Comparison of ENCODE assay signal across 8 cellular contexts in the genomic region with DNA sequence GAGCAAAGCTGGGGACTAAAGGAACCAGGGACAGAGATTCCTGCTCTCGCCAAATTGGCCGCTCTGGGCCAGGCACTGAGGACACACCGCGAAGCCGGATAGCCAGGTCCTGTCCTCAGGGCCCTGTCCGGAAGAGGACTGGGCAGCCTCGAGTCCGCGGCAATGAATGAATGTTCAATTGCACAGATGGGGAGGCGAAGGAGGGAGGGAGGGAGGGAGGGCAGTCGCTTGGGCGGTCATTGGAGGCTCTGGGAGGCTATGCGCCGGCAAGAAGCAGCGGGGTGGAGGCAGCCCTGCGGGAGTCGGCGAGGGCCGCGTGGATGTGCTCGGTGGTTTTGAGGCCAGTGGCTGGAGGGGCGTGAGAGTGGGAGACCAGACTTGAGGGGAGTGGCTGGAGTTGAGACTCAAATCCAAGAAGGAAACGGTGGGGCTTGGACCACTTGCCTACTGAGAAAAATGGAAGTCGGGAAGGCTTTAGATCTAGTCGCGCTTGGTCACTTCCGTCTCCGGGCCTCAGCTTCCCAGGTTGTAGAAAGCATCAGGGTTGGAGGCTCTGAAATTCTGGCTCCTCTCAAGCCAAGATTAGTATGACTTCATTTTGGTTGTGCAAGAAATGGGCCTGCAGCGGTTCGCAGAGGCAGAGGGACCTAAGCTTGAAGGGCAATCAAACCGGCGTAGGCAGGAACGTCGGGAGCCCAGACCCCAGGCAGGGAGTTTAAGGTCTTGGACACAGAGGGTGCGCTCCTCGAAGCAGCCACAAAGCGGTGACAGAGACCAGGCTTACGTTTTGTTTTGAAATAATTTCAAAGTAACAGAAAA. TPM values are rescaled to one million over a fixed set of nuclear protein-coding genes. Genes with fewer than 3 reads are reported as not detected.
A peak's percentile ranks its signal among the peaks of the same experiment; 100 is the strongest.
DNase-seq lines count a peak whose midpoint lies in the region; ATAC-seq and TF ChIP-seq lines count a peak whose summit lies in the region.

No MANE protein-coding gene starts in this region.

- ATAC-seq in GM21447 (IDR thresholded peaks at IDR 0.05; ENCODE audit: unreplicated experiment): peak; percentile 38
- ATAC-seq in gastroesophageal sphincter: peak; percentile 64

- peak overlapping the region; percentile 47 for H2BK120ac ChIP-seq in neuronal stem cell (ENCODE audit: low read depth, low read length)

- H3K9me3 Mint-ChIP-seq in Caco-2 (ENCODE audit: unreplicated experiment): no peaks in the 10 kb centered on the region
- H3K9me3 Mint-ChIP-seq in activated naive CD4-positive, alpha-beta T cell treated with anti-CD3 and anti-CD28 coated beads, Interleukin-2, amount 50 U/mL, for 24 hours: no peaks in the 10 kb centered on the region

- POLR2A ChIA-PET in Caco-2 (lab: Charles Lee): no interaction called here

- peak overlapping the region; percentile 92 for H3K4me2 ChIP-seq in neuronal stem cell (ENCODE audit: insufficient read depth, low read length, poor library complexity, severe bottlenecking)

- H3K9me3 ChIP-seq in Caco-2 (no peaks in the 10 kb centered on the region), gastroesophageal sphincter (no peaks in the 10 kb centered on the region), neuronal stem cell (replicated peaks in 1 of 2; ENCODE audit: control insufficient read depth in 2 of 2, insufficient read depth in 1 of 2, low read depth in 1 of 2, low read length in 2 of 2) (no peaks in the 10 kb centered on the region), thyroid gland (no peaks in the 10 kb centered on the region)

- H2BK15ac ChIP-seq in neuronal stem cell (ENCODE audit: low read length): peak overlapping the region; percentile 100

- H3K4me3 Mint-ChIP-seq in Caco-2 (ENCODE audit: unreplicated experiment): peak overlapping the region; percentile 97
- peak overlapping the region; percentile 92 for H3K4me3 Mint-ChIP-seq in activated naive CD4-positive, alpha-beta T cell treated with anti-CD3 and anti-CD28 coated beads, Interleukin-2, amount 50 U/mL, for 24 hours

- H3K9ac ChIP-seq in neuronal stem cell (ENCODE audit: low read depth, low read length, poor library complexity): peak overlapping the region; percentile 93

- H2BK12ac ChIP-seq in neuronal stem cell (ENCODE audit: low read length): peak overlapping the region; percentile 90

- H4K8ac ChIP-seq in neuronal stem cell (ENCODE audit: low read depth, low read length): no peak overlapping the region

- H3K36me3 Mint-ChIP-seq in Caco-2 (ENCODE audit: insufficient read depth, unreplicated experiment): peaks cover 16% of the 10 kb centered on the region
- no peaks in the 10 kb centered on the region for H3K36me3 Mint-ChIP-seq in activated naive CD4-positive, alpha-beta T cell treated with anti-CD3 and anti-CD28 coated beads, Interleukin-2, amount 50 U/mL, for 24 hours

- peaks cover 15% of the 10 kb centered on the region for H3K4me1 ChIP-seq in Caco-2
- H3K4me1 ChIP-seq in gastroesophageal sphincter: peaks cover 0 to 66% (median 41%) of the 10 kb centered on the region in 3 donors
- H3K4me1 ChIP-seq in neuronal stem cell (ENCODE audit: control insufficient read depth in 2 of 2, insufficient read depth in 1 of 2, low read depth in 1 of 2, low read length in 2 of 2): peaks cover 13 to 14% of the 10 kb centered on the region in 2 donors
- peaks cover 36 to 57% of the 10 kb centered on the region in 2 donors for H3K4me1 ChIP-seq in thyroid gland

- peak overlapping the region; percentile 98 for H3K27ac Mint-ChIP-seq in Caco-2 (ENCODE audit: unreplicated experiment)
- H3K27ac Mint-ChIP-seq in activated naive CD4-positive, alpha-beta T cell treated with anti-CD3 and anti-CD28 coated beads, Interleukin-2, amount 50 U/mL, for 24 hours: peak overlapping the region; percentile 68

- peak overlapping the region; percentile 95 for H4K91ac ChIP-seq in neuronal stem cell (ENCODE audit: low read depth, low read length, poor library complexity)

- H3K18ac ChIP-seq in neuronal stem cell (ENCODE audit: low read length): peak overlapping the region; percentile 100

- H3K14ac ChIP-seq in neuronal stem cell (ENCODE audit: low read length): peak overlapping the region; percentile 98

- peak overlapping the region; percentile 85 for H3K4me3 ChIP-seq in Caco-2 (ENCODE audit: low read depth, low read length)
- peak overlapping the region; percentile 75 to 94 for H3K4me3 ChIP-seq in gastroesophageal sphincter
- H3K4me3 ChIP-seq in neuronal stem cell (ENCODE audit: low read length in 2 of 2): peak overlapping the region; percentile 48 to 78
- peak overlapping the region in 2 of 3 donors; percentile 11 to 60 for H3K4me3 ChIP-seq in thyroid gland (replicated peaks in 1 of 3)

- intact Hi-C loops in Caco-2 (cut with micrococcal nuclease; ENCODE audit: unreplicated experiment) (loop anchor here (1.0 to 5.0 kb wide), 7 partner anchors 23 to 307 kb away; a partner anchor contains a TSS), thyroid gland (cut with DNase I) (loop anchor here (2.0 to 10.0 kb wide), 2 partner anchors 133 to 197 kb away; no protein-coding TSS in a partner anchor)

- peak; percentile 74 to 95 for TF ChIP-seq CTCF in Caco-2 (IDR thresholded peaks at IDR 0.05; ENCODE audit: insufficient read depth in 1 of 2, low read depth in 1 of 2, low read length in 1 of 2, severe bottlenecking in 1 of 2, unreplicated experiment in 1 of 2)
- peak in 3 of 4 experiments; percentile 80 to 84 (median 81) for TF ChIP-seq CTCF in gastroesophageal sphincter (IDR thresholded peaks at IDR 0.05)
- peak; percentile 55 to 97 (median 86) for TF ChIP-seq CTCF in thyroid gland (IDR thresholded peaks at IDR 0.05)

- H3K36me3 ChIP-seq in Caco-2 (ENCODE audit: control insufficient read depth, insufficient read depth, low read length) (no peaks in the 10 kb centered on the region), gastroesophageal sphincter (no peaks in the 10 kb centered on the region), neuronal stem cell (replicated peaks in 1 of 2; ENCODE audit: control insufficient read depth in 2 of 2, insufficient read depth in 2 of 2, low read length in 2 of 2) (no peaks in the 10 kb centered on the region), thyroid gland (no peaks in the 10 kb centered on the region)

- H3K23ac ChIP-seq in neuronal stem cell (ENCODE audit: low read depth, low read length, poor library complexity): peak overlapping the region; percentile 89

- 0 out of 2 replicates have a peak, but pooled peaks have one; percentile 13 for TF ChIP-seq POLR2A in Raji (IDR thresholded peaks at IDR 0.05; ENCODE audit: insufficient read depth, low read depth, low read length)
- no peak for TF ChIP-seq POLR2A in gastroesophageal sphincter (IDR thresholded peaks at IDR 0.05)
- TF ChIP-seq POLR2A in thyroid gland (IDR thresholded peaks at IDR 0.05): no peak

- no peaks in the 10 kb centered on the region for H3K27me3 ChIP-seq in Caco-2 (replicated peaks; ENCODE audit: control insufficient read depth, insufficient read depth, low read length)
- H3K27me3 ChIP-seq in gastroesophageal sphincter: no peaks in the 10 kb centered on the region
- no peaks in the 10 kb centered on the region for H3K27me3 ChIP-seq in neuronal stem cell (ENCODE audit: control insufficient read depth in 3 of 3, insufficient read depth in 3 of 3, low read depth in 1 of 3, low read length in 3 of 3)
- no peaks in the 10 kb centered on the region for H3K27me3 ChIP-seq in thyroid gland

- BruUV-seq in Caco-2 (replicated peaks; lab: Mats Ljungman, UMichigan): TSS peak; percentile 71

- DNase-seq in Caco-2: peak; percentile 83 to 86
- peak; percentile 76 for DNase-seq in LoVo (ENCODE audit: low spot score)
- DNase-seq in neuronal stem cell (ENCODE audit: low spot score): peak; percentile 65
- DNase-seq in thyroid gland: peak; percentile 73 to 78

- TF ChIP-seq EP300 in gastroesophageal sphincter (IDR thresholded peaks at IDR 0.05): no peak

- no peaks in the 10 kb centered on the region for H3K27me3 Mint-ChIP-seq in Caco-2 (ENCODE audit: insufficient read depth, unreplicated experiment)
- H3K27me3 Mint-ChIP-seq in activated naive CD4-positive, alpha-beta T cell treated with anti-CD3 and anti-CD28 coated beads, Interleukin-2, amount 50 U/mL, for 24 hours: no peaks in the 10 kb centered on the region

- CTCF ChIA-PET in Caco-2 (lab: Charles Lee): interaction anchor here (0.6 to 3.3 kb wide), 12 partner anchors 19 to 326 kb away, joined by 3 to 38 read pairs (median 4); no protein-coding TSS in a partner anchor

- peaks cover 11% of the 10 kb centered on the region for H3K4me1 Mint-ChIP-seq in Caco-2 (ENCODE audit: low read depth, unreplicated experiment)
- H3K4me1 Mint-ChIP-seq in activated naive CD4-positive, alpha-beta T cell treated with anti-CD3 and anti-CD28 coated beads, Interleukin-2, amount 50 U/mL, for 24 hours: peaks cover 12% of the 10 kb centered on the region

- peak overlapping the region; percentile 95 to 98 (median 97) for H3K27ac ChIP-seq in gastroesophageal sphincter
- peak overlapping the region; percentile 80 for H3K27ac ChIP-seq in neuronal stem cell (replicated peaks; ENCODE audit: low read length)
- H3K27ac ChIP-seq in thyroid gland: peak overlapping the region; percentile 87 to 97 (median 94)

- peak overlapping the region; percentile 93 for H2AFZ ChIP-seq in neuronal stem cell (ENCODE audit: low read length)

- 0% methylated on average over 3 to 27 of the region's 38 CpGs for WGBS in gastroesophageal sphincter (ENCODE audit: low coverage in 1 of 2), 2 donors
- no CpG with 5 or more reads among the region's 38 CpGs for WGBS in neuronal stem cell (ENCODE audit: extremely low coverage in 2 of 2, insufficient read length in 2 of 2, insufficient replicate concordance in 1 of 2), 2 donors
- WGBS in thyroid gland, 2 donors: 5 to 7% methylated on average over 33 to 36 of the region's 38 CpGs

- peak overlapping the region; percentile 82 for H2BK5ac ChIP-seq in neuronal stem cell (ENCODE audit: low read length)

- H3K79me1 ChIP-seq in neuronal stem cell (ENCODE audit: low read depth, low read length): no peaks in the 10 kb centered on the region

- H2AK5ac ChIP-seq in neuronal stem cell (ENCODE audit: low read depth, low read length): peak overlapping the region; percentile 96

- peak overlapping the region; percentile 98 for H3K4ac ChIP-seq in neuronal stem cell (ENCODE audit: low read length)

RNA-seq across cellular contexts. Expression of a gene that starts 21.1 kb away (rescaled TPM):
- total RNA-seq in Caco-2 (2022): 26.3 and 33.0 TPM in 2 replicates
- total RNA-seq in gastroesophageal sphincter: 10 to 100 TPM; 45.0 to 77.9 (median 61.5) TPM
- polyA plus RNA-seq in neuronal stem cell (2013, experiment 1 of 2): 43.7 TPM
- polyA plus RNA-seq in neuronal stem cell (2013, experiment 2 of 2): 41.8 TPM
- total RNA-seq in thyroid gland: 10 to 100 TPM; 50.7 to 69.8 (median 60.8) TPM

Comparison
In these comparisons a context has a peak if more than half of its experiments do, and no peak if none do; other contexts are left out.
1. Peak in every context shown above with its lines: DNase-seq, ATAC-seq, H3K4me3 ChIP-seq and H3K27ac ChIP-seq.